ENCODE assay signal across 18 cellular contexts in the genomic region with DNA sequence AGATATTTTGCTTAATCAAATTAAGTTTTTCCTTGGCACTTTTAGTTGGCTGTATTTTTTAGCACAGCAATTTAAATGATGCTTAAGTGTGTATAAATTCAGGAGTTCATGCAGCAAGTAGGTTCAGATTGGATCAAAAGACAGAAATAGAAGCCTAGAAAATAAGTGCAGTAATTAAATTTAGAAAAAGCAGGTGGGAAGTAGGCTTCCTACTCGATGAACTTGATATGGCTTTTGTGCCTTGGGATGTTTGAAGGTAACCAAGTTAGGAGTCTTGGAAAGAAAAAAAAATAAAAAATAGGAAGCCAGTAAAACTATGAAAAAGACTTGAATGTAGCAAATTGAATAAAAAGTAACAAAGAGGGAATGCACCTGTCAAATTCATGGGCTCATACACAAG.
DNase-seq lines count a peak whose midpoint lies in the region; TF ChIP-seq lines count a peak whose summit lies in the region.
"Had no signal": no experiment of that assay in that cellular context is flagged by ENCODE, and none has a peak within 500 bp of the region (broad histone marks: within the 10 kb centered on the region; RNA-seq: fewer than 3 reads in every experiment).

No MANE protein-coding gene starts in this region.

- H3K4me3 ChIP-seq in breast epithelium (no peak overlapping the region), tibial nerve (no peak overlapping the region)
- H3K4me3 ChIP-seq: A549; BLaER1 treated with 17β-estradiol and CSF1 and Interleukin-3, amounts not matched to agents 10 nM and 100 nM; GM12878 had no signal

- H3K4me1 ChIP-seq in breast epithelium (no peaks in the 10 kb centered on the region), tibial nerve (no peaks in the 10 kb centered on the region)
- H3K4me1 ChIP-seq: A549; BLaER1 treated with 17β-estradiol and CSF1 and Interleukin-3, amounts not matched to agents 10 nM and 100 nM; Caco-2 had no signal

- CTCF ChIA-PET in MCF 10A (lab: Yijun Ruan, JAX) = no interaction called here
- CTCF ChIA-PET in HEK293T (lab: Yijun Ruan, JAX) = no interaction called here

- no peaks in the 10 kb centered on the region for H3K36me3 ChIP-seq in breast epithelium
- no peaks in the 10 kb centered on the region for H3K36me3 ChIP-seq in tibial nerve
- H3K36me3 ChIP-seq: BLaER1 treated with 17β-estradiol and CSF1 and Interleukin-3, amounts not matched to agents 10 nM and 100 nM had no signal

- H3K4me1 Mint-ChIP-seq in MCF 10A (ENCODE audit: insufficient read depth, unreplicated experiment) = peaks cover 8% of the 10 kb centered on the region
- H3K4me1 Mint-ChIP-seq: B cell had no signal

- H3K27me3 ChIP-seq in breast epithelium (no peaks in the 10 kb centered on the region), tibial nerve (no peaks in the 10 kb centered on the region)
- H3K27me3 ChIP-seq: BLaER1 treated with 17β-estradiol and CSF1 and Interleukin-3, amounts not matched to agents 10 nM and 100 nM had no signal

- H3K27ac Mint-ChIP-seq in MCF 10A (ENCODE audit: low read depth, unreplicated experiment) = peak overlapping the region; percentile 35
- H3K27ac Mint-ChIP-seq: B cell; CD4-positive, alpha-beta T cell; CD8-positive, alpha-beta T cell had no signal

- TF ChIP-seq CTCF in MCF 10A (IDR thresholded peaks at IDR 0.05; ENCODE audit: unreplicated experiment) = no peak
- TF ChIP-seq CTCF in breast epithelium (IDR thresholded peaks at IDR 0.05) = no peak
- TF ChIP-seq CTCF in tibial nerve (IDR thresholded peaks at IDR 0.05) = no peak

- TF ChIP-seq POLR2A in breast epithelium (IDR thresholded peaks at IDR 0.05) (no peak), tibial nerve (IDR thresholded peaks at IDR 0.05) (no peak)

- no peak overlapping the region for H3K27ac ChIP-seq in breast epithelium
- peak overlapping the region; percentile 42 for H3K27ac ChIP-seq in caudate nucleus (ENCODE audit: low read depth, low read length)
- H3K27ac ChIP-seq in tibial nerve = no peak overlapping the region
- H3K27ac ChIP-seq: 22Rv1; A549; BLaER1 treated with 17β-estradiol and CSF1 and Interleukin-3, amounts not matched to agents 10 nM and 100 nM; C4-2B had no signal

- intact Hi-C loops in MCF 10A (cut with micrococcal nuclease) = no loop called here
- intact Hi-C loops in breast epithelium (cut with DNase I; ENCODE audit: low total_unique reads) = no loop called here

- no peak overlapping the region for H3K4me3 Mint-ChIP-seq in MCF 10A (ENCODE audit: unreplicated experiment)
- H3K4me3 Mint-ChIP-seq: B cell; CD4-positive, alpha-beta T cell; CD8-positive, alpha-beta T cell had no signal

- H3K9me3 ChIP-seq in breast epithelium = peaks cover 0 to 3% of the 10 kb centered on the region in 2 donors
- no peaks in the 10 kb centered on the region for H3K9me3 ChIP-seq in tibial nerve
- H3K9me3 ChIP-seq: A549; BLaER1 treated with 17β-estradiol and CSF1 and Interleukin-3, amounts not matched to agents 10 nM and 100 nM; Caco-2 had no signal

- WGBS in tibial nerve, 2 donors = 72 to 81% methylated on average over 1 of the region's 1 CpG

- POLR2A ChIA-PET in MCF 10A (lab: Yijun Ruan, JAX) = no interaction called here
- POLR2A ChIA-PET in HEK293T (lab: Yijun Ruan, JAX) = no interaction called here

- BruUV-seq in MCF 10A (replicated peaks; lab: Mats Ljungman, UMichigan) = no TSS peak

- H3K9me3 Mint-ChIP-seq in MCF 10A (ENCODE audit: unreplicated experiment) = peaks cover 7% of the 10 kb centered on the region

- H3K36me3 Mint-ChIP-seq in MCF 10A (ENCODE audit: insufficient read depth, unreplicated experiment) = no peaks in the 10 kb centered on the region
- H3K36me3 Mint-ChIP-seq: CD8-positive, alpha-beta T cell had no signal

- DNase-seq in MCF 10A (ENCODE audit: unreplicated experiment) (no peak), breast epithelium (ENCODE audit: low spot score in 2 of 2) (no peak), caudate nucleus (lab: John Stamatoyannopoulos, UW) (peak in 2 of 61 donors; percentile 25 to 75), HEK293T (ENCODE audit: extremely low spot score) (no peak), tibial nerve (ENCODE audit: low spot score in 2 of 2) (no peak)
- DNase-seq: AML-193; Caco-2; Calu3; CD4-positive, alpha-beta T cell; CD8-positive, alpha-beta T cell; DMS79 treated with DMSO at 0.1 percent for 48 hours; GF-D8 had no signal

- H3K27me3 Mint-ChIP-seq in MCF 10A (ENCODE audit: insufficient read depth, unreplicated experiment) = no peaks in the 10 kb centered on the region
- H3K27me3 Mint-ChIP-seq: B cell; CD4-positive, alpha-beta T cell had no signal

- no peak for TF ChIP-seq EP300 in tibial nerve (IDR thresholded peaks at IDR 0.05)

TF ChIP-seq in HEK293T, 16 proteins besides CTCF, POLR2A, EP300 and RAD21:
- TF ChIP-seq L3MBTL2 (conservative IDR thresholded peaks at IDR 0.05) = no peak
- no peak for TF ChIP-seq CTBP1 (IDR thresholded peaks at IDR 0.05; ENCODE audit: borderline replicate concordance)
- TF ChIP-seq, protein P1, sequence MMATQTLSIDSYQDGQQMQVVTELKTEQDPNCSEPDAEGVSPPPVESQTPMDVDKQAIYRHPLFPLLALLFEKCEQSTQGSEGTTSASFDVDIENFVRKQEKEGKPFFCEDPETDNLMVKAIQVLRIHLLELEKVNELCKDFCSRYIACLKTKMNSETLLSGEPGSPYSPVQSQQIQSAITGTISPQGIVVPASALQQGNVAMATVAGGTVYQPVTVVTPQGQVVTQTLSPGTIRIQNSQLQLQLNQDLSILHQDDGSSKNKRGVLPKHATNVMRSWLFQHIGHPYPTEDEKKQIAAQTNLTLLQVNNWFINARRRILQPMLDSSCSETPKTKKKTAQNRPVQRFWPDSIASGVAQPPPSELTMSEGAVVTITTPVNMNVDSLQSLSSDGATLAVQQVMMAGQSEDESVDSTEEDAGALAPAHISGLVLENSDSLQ (IDR thresholded peaks at IDR 0.05) = no peak
- no peak for TF ChIP-seq ZNF384 (IDR thresholded peaks at IDR 0.05)
